Comparison of ENCODE assay signal across 8 cellular contexts in the genomic region with DNA sequence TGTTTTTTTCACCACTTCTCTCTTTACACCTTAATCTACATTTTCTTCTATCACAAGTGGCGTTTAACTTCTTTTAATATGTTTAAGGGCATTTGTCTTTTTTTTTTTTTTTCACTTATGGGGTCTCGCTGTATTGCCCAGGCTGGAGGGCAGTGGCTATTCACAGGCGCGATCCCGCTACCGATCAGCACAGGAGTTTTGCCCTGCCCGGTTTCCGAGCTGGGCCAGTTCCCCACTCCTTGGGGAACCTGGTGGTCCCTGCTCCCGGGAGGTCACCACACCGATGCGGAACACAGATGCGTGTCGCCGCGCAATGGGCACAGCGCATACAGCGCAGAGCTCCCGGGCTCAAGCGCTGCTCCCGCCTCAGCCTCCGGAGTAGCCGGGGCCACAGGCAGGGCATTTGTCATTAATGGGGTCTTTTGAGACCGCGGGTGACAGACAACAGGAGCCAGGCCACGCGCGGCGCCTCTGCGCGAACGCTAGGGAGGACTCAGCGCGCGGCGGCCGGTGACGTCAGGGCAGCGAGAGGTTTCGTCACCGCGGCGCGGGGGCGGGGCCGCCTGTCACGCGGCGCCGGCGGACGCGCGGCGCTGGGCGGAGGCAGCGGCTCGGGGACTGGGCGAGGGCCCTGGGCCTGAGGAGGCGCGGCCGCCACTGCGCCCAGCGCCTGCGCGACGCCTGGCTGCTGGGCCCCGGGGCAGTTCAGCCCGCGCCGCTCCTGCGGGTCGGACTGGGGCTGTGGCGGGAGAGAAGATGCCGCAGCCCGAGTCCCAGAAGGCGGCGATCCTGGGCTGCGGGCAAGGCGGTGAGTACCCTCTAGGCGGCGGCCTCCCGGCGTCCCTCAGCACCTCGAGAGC. TPM values are rescaled to one million over a fixed set of nuclear protein-coding genes. Genes with fewer than 3 reads are reported as not detected.
DNase-seq lines count a peak whose midpoint lies in the region; ATAC-seq, FAIRE-seq and TF ChIP-seq lines count a peak whose summit lies in the region.

GALNT11 (plus strand) TSS at position 598 of the 860 bp plus-strand sequence. CDS start 68,554 bp downstream, outside the sequence.

- CTCF ChIA-PET in activated B cell treated with CpG ODN at 0.5 μM for 24 hours (lab: Charles Lee): interaction anchor here (1.1 kb wide), 1 partner anchor 133 kb away, joined by 3 read pairs; no protein-coding TSS in a partner anchor

- ATAC-seq in HG02973 (IDR thresholded peaks at IDR 0.05; ENCODE audit: unreplicated experiment): peak; percentile 93
- peak; percentile 92 for ATAC-seq in activated B cell treated with CpG ODN at 0.5 μM for 24 hours (ENCODE audit: low read depth)

- peak; percentile 49 for FAIRE-seq in GM18507 (lab: Jason Lieb, UNC)

- peaks cover 6% of the 10 kb centered on the region for H3K36me3 Mint-ChIP-seq in activated B cell treated with CpG ODN at 0.5 μM for 24 hours (ENCODE audit: low read depth)

- peak; percentile 67 for TF ChIP-seq CTCF in 22Rv1 (IDR thresholded peaks at IDR 0.05)
- TF ChIP-seq CTCF in activated B cell treated with CpG ODN at 0.5 μM for 24 hours (IDR thresholded peaks at IDR 0.05): no peak
- TF ChIP-seq CTCF in cardiac fibroblast (IDR thresholded peaks at IDR 0.05; ENCODE audit: low read depth, low read length): peak; percentile 32
- peak in 5 of 11 experiments; percentile 21 to 54 (median 32) for TF ChIP-seq CTCF in spleen (IDR thresholded peaks at IDR 0.05 in 8 of 11, conservative IDR thresholded peaks at IDR 0.05 in 3 of 11)

- H3K9me3 Mint-ChIP-seq in activated B cell treated with CpG ODN at 0.5 μM for 24 hours: no peaks in the 10 kb centered on the region

- intact Hi-C loops in activated B cell treated with CpG ODN at 0.5 μM for 24 hours (cut with micrococcal nuclease) (loop anchor here (1.0 to 10.0 kb wide), 7 partner anchors 89 to 735 kb away; partner anchors contain the start of gene XRCC2), spleen (cut with DNase I; ENCODE audit: low total_unique reads) (loop anchor here (10.0 kb wide), 1 partner anchor 251 kb away; no protein-coding TSS in a partner anchor)

- H3K9me3 ChIP-seq in spleen: no peaks in the 10 kb centered on the region

- DNase-seq in GM18507 (ENCODE audit: extremely low spot score, insufficient read length, low read depth) (peak; percentile 86), NCI-H2107 treated with DMSO at 0.1 percent for 48 hours (lab: John Stamatoyannopoulos, UW; ENCODE audit: unreplicated experiment) (peak; percentile 72), activated B cell treated with CpG ODN at 0.5 μM for 24 hours (peak; percentile 90), cardiac fibroblast (ENCODE audit: low read depth in 2 of 2) (peak; percentile 78 to 88), inferior parietal cortex (ENCODE audit: extremely low spot score) (peak; percentile 77), spleen (peak; percentile 96)

- H3K36me3 ChIP-seq in spleen: peaks cover 0 to 15% (median 0%) of the 10 kb centered on the region in 6 donors

- POLR2A ChIA-PET in activated B cell treated with CpG ODN at 0.5 μM for 24 hours (lab: Charles Lee): interaction anchor here (0.6 kb wide), 1 partner anchor 47 kb away, joined by 9 read pairs; no protein-coding TSS in a partner anchor

- H3K4me1 Mint-ChIP-seq in activated B cell treated with CpG ODN at 0.5 μM for 24 hours: peaks cover 11% of the 10 kb centered on the region

- WGBS in spleen, 5 donors: 4 to 23% (median 5%) methylated on average over 15 to 84 of the region's 84 CpGs

- H3K4me3 Mint-ChIP-seq in activated B cell treated with CpG ODN at 0.5 μM for 24 hours: peak within 1 kb of the TSS; percentile 87

- TF ChIP-seq POLR2A in spleen (IDR thresholded peaks at IDR 0.05): peak in 2 of 3 donors; percentile 15 to 37

- peak within 1 kb of the TSS; percentile 81 for H3K27ac Mint-ChIP-seq in activated B cell treated with CpG ODN at 0.5 μM for 24 hours

- H3K27ac ChIP-seq in 22Rv1: peak within 1 kb of the TSS; percentile 82
- peak within 1 kb of the TSS; percentile 75 to 92 (median 87) for H3K27ac ChIP-seq in spleen

- H3K27me3 ChIP-seq in spleen (replicated peaks in 1 of 7): no peaks in the 10 kb centered on the region

- H3K4me3 ChIP-seq in cardiac fibroblast (replicated peaks in 1 of 2; ENCODE audit: low read depth in 2 of 2, low read length in 2 of 2) (peak within 1 kb of the TSS; percentile 85 to 86), spleen (peak within 1 kb of the TSS; percentile 52 to 84 (median 59))

- peaks cover 7 to 45% (median 17%) of the 10 kb centered on the region in 6 donors for H3K4me1 ChIP-seq in spleen

- H3K27me3 Mint-ChIP-seq in activated B cell treated with CpG ODN at 0.5 μM for 24 hours: no peaks in the 10 kb centered on the region

RNA-seq across cellular contexts. Expression of gene GALNT11, which starts in this region (rescaled TPM):
- total RNA-seq in activated B cell treated with CpG ODN at 0.5 μM for 24 hours (9.0 and 10.8 TPM in 2 replicates), spleen (10 to 100 TPM; 23.0 to 46.0 (median 31.9) TPM)
- 10 to 100 TPM in 2 of 3 donors, 1 to 10 TPM in 1; 9.7 to 18.3 (median 11.4) TPM for polyA plus RNA-seq in spleen

Comparison
In these comparisons a context has a peak if more than half of its experiments do, and no peak if none do; other contexts are left out.
1. Peak in every context shown above with its lines: DNase-seq, ATAC-seq, H3K4me3 ChIP-seq and H3K27ac ChIP-seq.